In the genomic region with DNA sequence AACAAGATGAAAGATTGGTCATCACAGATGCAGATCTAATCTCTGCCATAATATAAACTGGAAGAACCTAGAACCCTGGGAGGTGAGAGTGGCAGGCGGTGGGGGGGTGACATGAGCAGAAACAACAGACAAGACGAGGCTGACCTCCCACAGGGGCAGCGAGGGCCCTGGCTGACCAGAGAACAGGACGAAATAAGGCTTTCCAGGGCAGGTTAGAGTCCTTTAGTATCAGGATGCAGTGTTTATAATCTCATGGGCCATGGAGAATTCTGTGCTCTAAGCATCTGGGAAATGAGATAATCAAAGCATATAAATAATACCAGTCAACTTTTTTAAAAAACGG, we compare ENCODE assay signal across 24 cellular contexts.
"Had no signal": no experiment of that assay in that cellular context is flagged by ENCODE, and none has a peak within 500 bp of the region (broad histone marks: within the 10 kb centered on the region; RNA-seq: fewer than 3 reads in every experiment).

No MANE protein-coding gene starts in this region.

- FAIRE-seq: HTR-8/SVneo, K562 had no signal

- H3K9ac ChIP-seq: KMS-11 had no signal

- H3K4me3 ChIP-seq: K562 had no signal

- H3K27ac Mint-ChIP-seq: IgD-negative memory B cell had no signal

- H3K36me3 Mint-ChIP-seq: IgD-negative memory B cell had no signal

- H3K4me2 ChIP-seq: KMS-11 had no signal

- H3K9me3 Mint-ChIP-seq: IgD-negative memory B cell had no signal

- H3K4me1 Mint-ChIP-seq: IgD-negative memory B cell had no signal

- DNase-seq: Kasumi-1, MM.1S, NCI-H1092 treated with DMSO at 0.1 percent for 48 hours, NCI-H1436, NCI-H187, NCI-H2029, NCI-H2081 treated with DMSO at 0.1 percent for 48 hours, NCI-H2171, NCI-H226, NCI-H446, NCI-H510A, NCI-H524 treated with DMSO at 0.1 percent for 48 hours, NCI-H69, NCI-H774, SHP77 had no signal

- ATAC-seq: K562, Panc1, PC-3, SK-N-SH treated with all-trans-retinoic acid at 6 μM for 48 hours had no signal

- H3K4me3 Mint-ChIP-seq: IgD-negative memory B cell had no signal

- H3K27ac ChIP-seq: HL-60, KMS-11, RWPE1 had no signal
